1 cellular context compared by ENCODE assay signal in the genomic region with DNA sequence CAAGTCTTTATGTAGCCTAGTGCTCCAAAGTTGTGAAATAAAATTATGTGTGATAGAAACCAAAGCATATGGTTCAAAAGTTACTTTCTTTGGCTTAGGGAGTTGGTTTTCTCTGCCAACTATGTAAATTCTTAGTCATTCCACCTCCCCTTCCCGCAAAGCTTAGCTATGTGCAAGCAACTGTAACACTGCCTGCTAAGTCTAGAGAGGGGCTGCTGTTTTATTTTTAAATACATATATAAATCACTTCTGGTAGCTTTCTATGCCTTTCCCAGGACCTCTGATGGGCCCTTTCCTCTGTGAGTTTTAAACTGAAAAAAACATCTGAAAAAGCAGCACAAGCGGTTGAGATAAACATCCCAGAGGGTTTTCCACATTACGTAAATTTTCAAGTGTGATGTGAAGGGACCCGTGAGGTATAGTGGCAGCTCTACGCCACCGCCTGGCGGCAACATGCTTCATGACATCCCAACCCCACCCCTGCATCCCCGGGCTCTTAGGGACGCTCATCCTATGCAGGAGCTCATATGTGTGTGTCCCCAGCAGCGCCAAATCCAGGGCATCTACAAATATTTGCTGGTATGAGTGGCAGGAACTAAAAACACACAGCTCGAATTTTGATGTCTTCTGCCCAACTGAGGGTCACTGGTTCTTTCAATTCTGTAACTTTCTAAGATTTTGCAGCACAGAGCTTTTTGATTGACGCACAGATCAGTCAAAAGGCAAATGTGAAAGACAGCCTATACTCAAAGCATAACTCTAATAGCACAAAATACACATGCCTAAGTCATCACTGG.
TF ChIP-seq lines count a peak whose summit lies in the region.

No MANE protein-coding gene starts in this region.

TF ChIP-seq in SK-N-SH, 30 proteins besides CTCF, POLR2A, EP300 and RAD21 (continued from another document):
- TF ChIP-seq, protein P1, sequence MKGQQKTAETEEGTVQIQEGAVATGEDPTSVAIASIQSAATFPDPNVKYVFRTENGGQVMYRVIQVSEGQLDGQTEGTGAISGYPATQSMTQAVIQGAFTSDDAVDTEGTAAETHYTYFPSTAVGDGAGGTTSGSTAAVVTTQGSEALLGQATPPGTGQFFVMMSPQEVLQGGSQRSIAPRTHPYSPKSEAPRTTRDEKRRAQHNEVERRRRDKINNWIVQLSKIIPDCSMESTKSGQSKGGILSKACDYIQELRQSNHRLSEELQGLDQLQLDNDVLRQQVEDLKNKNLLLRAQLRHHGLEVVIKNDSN (IDR thresholded peaks at IDR 0.05; ENCODE audit: borderline replicate concordance, low read depth): no peak
- TF ChIP-seq POLR2AphosphoS5 (IDR thresholded peaks at IDR 0.05; ENCODE audit: low read depth, low read length) (no peak), NRF1 (IDR thresholded peaks at IDR 0.05; ENCODE audit: low read depth, low read length) (no peak)
- TF ChIP-seq, protein P2, sequence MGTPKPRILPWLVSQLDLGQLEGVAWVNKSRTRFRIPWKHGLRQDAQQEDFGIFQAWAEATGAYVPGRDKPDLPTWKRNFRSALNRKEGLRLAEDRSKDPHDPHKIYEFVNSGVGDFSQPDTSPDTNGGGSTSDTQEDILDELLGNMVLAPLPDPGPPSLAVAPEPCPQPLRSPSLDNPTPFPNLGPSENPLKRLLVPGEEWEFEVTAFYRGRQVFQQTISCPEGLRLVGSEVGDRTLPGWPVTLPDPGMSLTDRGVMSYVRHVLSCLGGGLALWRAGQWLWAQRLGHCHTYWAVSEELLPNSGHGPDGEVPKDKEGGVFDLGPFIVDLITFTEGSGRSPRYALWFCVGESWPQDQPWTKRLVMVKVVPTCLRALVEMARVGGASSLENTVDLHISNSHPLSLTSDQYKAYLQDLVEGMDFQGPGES (IDR thresholded peaks at IDR 0.05; ENCODE audit: low read depth, low read length): no peak
TF ChIP-seq in SK-N-SH: peak in this region for 0.
